Comparison of ENCODE assay signal across 8 cellular contexts in the genomic region with DNA sequence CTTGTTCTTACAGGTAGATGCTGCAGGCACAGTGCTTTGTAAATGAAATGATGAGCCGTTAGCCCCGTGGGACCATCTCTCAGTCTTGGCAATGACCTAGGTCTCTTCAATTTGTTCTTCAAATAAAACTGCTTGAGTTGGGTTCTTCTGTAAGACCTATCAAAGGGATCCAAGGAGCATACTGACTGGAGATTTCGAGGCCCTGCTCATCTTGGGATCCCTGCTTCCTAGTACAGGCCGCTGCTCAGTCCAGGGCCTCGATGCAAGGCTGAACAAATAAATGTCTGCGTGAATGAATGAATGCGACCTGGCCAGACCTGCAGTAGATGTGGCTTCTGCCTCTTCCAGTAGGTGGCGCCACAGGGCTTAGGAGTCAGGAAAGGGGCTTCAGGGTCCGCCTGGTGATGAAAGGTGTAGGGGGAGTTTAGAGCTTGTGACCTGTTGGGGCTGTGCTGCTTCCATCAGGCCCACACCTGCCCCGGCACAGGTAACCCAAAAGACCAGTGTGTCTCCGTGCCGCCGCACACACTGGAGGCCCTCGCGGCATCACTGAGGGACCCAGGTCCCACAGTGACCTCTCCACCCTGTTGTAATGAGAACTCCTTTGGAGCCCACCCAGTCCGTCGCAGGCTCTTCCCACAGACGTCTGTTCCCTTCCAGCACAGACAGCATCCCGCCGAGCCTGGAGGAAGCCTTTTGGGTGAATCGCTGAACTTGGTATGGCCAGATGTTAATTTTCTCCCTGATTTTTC. TPM values are rescaled to one million over a fixed set of nuclear protein-coding genes. Genes with fewer than 3 reads are reported as not detected.
DNase-seq lines count a peak whose midpoint lies in the region; ATAC-seq and TF ChIP-seq lines count a peak whose summit lies in the region.

No MANE protein-coding gene starts in this region.

- TF ChIP-seq CTCF in BJ (IDR thresholded peaks at IDR 0.05; ENCODE audit: insufficient read depth, low read depth, low read length) = peak; percentile 86
- peak; percentile 90 for TF ChIP-seq CTCF in astrocyte of the spinal cord (IDR thresholded peaks at IDR 0.05; ENCODE audit: low read depth, low read length)

- no peak for DNase-seq in BJ (ENCODE audit: low read depth)
- peak; percentile 25 to 84 for DNase-seq in HAP-1 (ENCODE audit: low spot score in 2 of 2)
- peak; percentile 47 for DNase-seq in NOMO-1 treated with DMSO at 0.1 percent for 48 hours (lab: John Stamatoyannopoulos, UW; ENCODE audit: unreplicated experiment)
- DNase-seq in astrocyte of the spinal cord (ENCODE audit: low read depth, low spot score) = peak; percentile 56
- DNase-seq in inferior parietal cortex (ENCODE audit: extremely low spot score) = peak; percentile 60
- DNase-seq in stimulated activated CD4-positive, alpha-beta T cell treated with anti-CD3 and anti-CD28 coated beads, Interleukin-4, amount 100 ng/mL, for 24 hours = peak; percentile 38

- CTCF ChIA-PET in BJ (lab: Yijun Ruan, JAX) = interaction anchor here (0.8 to 4.6 kb wide), 10 partner anchors 11 to 525 kb away, joined by 3 to 25 read pairs (median 3); no protein-coding TSS in a partner anchor

- peaks cover 5% of the 10 kb centered on the region for H3K36me3 ChIP-seq in BJ (ENCODE audit: control insufficient read depth, insufficient read depth, low read length)
- H3K36me3 ChIP-seq in HAP-1 (replicated peaks) = no peaks in the 10 kb centered on the region

- no peaks in the 10 kb centered on the region for H3K9me3 ChIP-seq in HAP-1

- ATAC-seq in HG02870 (IDR thresholded peaks at IDR 0.05; ENCODE audit: unreplicated experiment) (no peak), HG03521 (IDR thresholded peaks at IDR 0.05; ENCODE audit: unreplicated experiment) (no peak)

- H3K4me3 ChIP-seq in BJ (ENCODE audit: low read depth, low read length) (no peak overlapping the region), HAP-1 (no peak overlapping the region), astrocyte of the spinal cord (ENCODE audit: low read depth, low read length) (no peak overlapping the region)

- in situ Hi-C loops in HAP-1 (cut with MboI; ENCODE audit: low sequenced_read_pairs) (loop anchor here (10.0 kb wide), 2 partner anchors 228 to 528 kb away; no protein-coding TSS in a partner anchor), astrocyte of the spinal cord (cut with HindIII; ENCODE audit: low sequenced_read_pairs) (no loop called here)

- no peaks in the 10 kb centered on the region; the same call in none of the 2 replicates for H3K4me1 ChIP-seq in HAP-1

- H3K27me3 ChIP-seq in BJ (ENCODE audit: control insufficient read depth, insufficient read depth, low read length) (no peaks in the 10 kb centered on the region), HAP-1 (ENCODE audit: low read depth) (peaks cover 56% of the 10 kb centered on the region)

- POLR2A ChIA-PET in BJ (lab: Charles Lee) = no interaction called here

RNA-seq across cellular contexts. Expression of a gene that starts 4.4 kb away (rescaled TPM):
- 10.2 and 14.7 TPM in 2 replicates for polyA plus RNA-seq in BJ (2011; rRNA removed)
- polyA minus RNA-seq in BJ (2011; rRNA and poly(A)+ RNA removed) = 32.5 and 33.6 TPM in 2 replicates

RNA-seq across cellular contexts. Expression of a gene that starts 53.0 kb away (rescaled TPM):
- polyA plus RNA-seq in BJ (2011; rRNA removed) = 25.8 and 29.1 TPM in 2 replicates
- polyA minus RNA-seq in BJ (2011; rRNA and poly(A)+ RNA removed) = 13.4 and 23.6 TPM in 2 replicates
